In genomic region chr10:23293145-23293724, GRCh38 we compare ENCODE assay signal across 9 cellular contexts. TPM values are rescaled to one million over a fixed set of nuclear protein-coding genes. Genes with fewer than 3 reads are reported as not detected.
DNase-seq lines count a peak whose midpoint lies in the region; ATAC-seq and TF ChIP-seq lines count a peak whose summit lies in the region.
"Had no signal": no experiment of that assay in that cellular context is flagged by ENCODE, and none has a peak within 500 bp of the region (broad histone marks: within the 10 kb centered on the region; RNA-seq: fewer than 3 reads in every experiment).

No MANE protein-coding gene starts in this region.

- no peaks in the 10 kb centered on the region for H3K4me1 ChIP-seq in lower lobe of right lung
- H3K4me1 ChIP-seq in stomach = no peaks in the 10 kb centered on the region

- no peak for TF ChIP-seq POLR2A in stomach (IDR thresholded peaks at IDR 0.05)

- peak; percentile 89 for DNase-seq in DMS53 (lab: John Stamatoyannopoulos, UW)
- peak; percentile 47 for DNase-seq in NCI-H748 treated with DMSO at 0.1 percent for 48 hours (lab: John Stamatoyannopoulos, UW)
- peak; percentile 61 for DNase-seq in astrocyte of the hippocampus (ENCODE audit: low read depth, low spot score)
- no peak for DNase-seq in lower lobe of right lung
- DNase-seq in stomach = no peak
- DNase-seq in activated effector memory CD4-positive, alpha-beta T cell treated with Interleukin-2 at 50 U/mL for 16 hours = no peak

- H3K4me3 ChIP-seq in lower lobe of right lung = no peak overlapping the region
- no peak overlapping the region for H3K4me3 ChIP-seq in stomach

- intact Hi-C loops in lower lobe of right lung (cut with DNase I) (loop anchor here (5.0 kb wide), 1 partner anchor 116 kb away; no protein-coding TSS in a partner anchor), stomach (cut with DNase I; ENCODE audit: low total_unique reads) (no loop called here)

- H3K27me3 ChIP-seq in lower lobe of right lung (ENCODE audit: low read depth) (peaks cover 12% of the 10 kb centered on the region), stomach (peaks cover 0 to 31% (median 13%) of the 10 kb centered on the region in 3 donors)

- H3K36me3 ChIP-seq in lower lobe of right lung (no peaks in the 10 kb centered on the region), stomach (no peaks in the 10 kb centered on the region)

- no peak for TF ChIP-seq EP300 in stomach (IDR thresholded peaks at IDR 0.05)

- no peaks in the 10 kb centered on the region for H3K9me3 ChIP-seq in lower lobe of right lung
- H3K9me3 ChIP-seq in stomach = no peaks in the 10 kb centered on the region

- no peak overlapping the region for H3K27ac ChIP-seq in lower lobe of right lung
- H3K27ac ChIP-seq in stomach = no peak overlapping the region

- WGBS in stomach, 5 donors = 14 to 17% (median 15%) methylated on average over 7 of the region's 7 CpGs

- TF ChIP-seq CTCF in lower lobe of right lung (IDR thresholded peaks at IDR 0.05) = peak; percentile 34
- TF ChIP-seq CTCF in stomach (IDR thresholded peaks at IDR 0.05) = peak in 2 of 7 experiments; percentile 21 to 22

- ATAC-seq in GM19324 (IDR thresholded peaks at IDR 0.05; ENCODE audit: low FRiP score, unreplicated experiment) = peak; percentile 82
- ATAC-seq in HG03280 (IDR thresholded peaks at IDR 0.05; ENCODE audit: unreplicated experiment) = peak; percentile 82
- no peak for ATAC-seq in lower lobe of right lung

RNA-seq across cellular contexts. Expression of gene C10orf67, which starts 51.4 kb away (rescaled TPM):
- total RNA-seq in lower lobe of right lung = 1.2 TPM
- 1 to 10 TPM in 1 of 5 donors, under 1 TPM in 1, not detected in 3; 0.18 to 1.2 TPM for total RNA-seq in stomach
- under 1 TPM in 1 of 3 donors, not detected in 2; 0.31 TPM for polyA plus RNA-seq in stomach
- total RNA-seq: T-helper 2 cell treated with Interferon-gamma antibody and Interleukin-4, amounts not matched to agents 100 ng/mL and 5 ng/mL, for 36 hours had no signal

Comparison
In these comparisons a context has a peak if more than half of its experiments do, and no peak if none do; other contexts are left out.
1. DNase-seq: peak in DMS53 (single experiment), NCI-H748 treated with DMSO at 0.1 percent for 48 hours (single experiment) and astrocyte of the hippocampus (single experiment); none in lower lobe of right lung (single experiment), stomach (single experiment) and activated effector memory CD4-positive, alpha-beta T cell treated with Interleukin-2 at 50 U/mL for 16 hours (single experiment).
2. ATAC-seq: peak in GM19324 (single experiment) and HG03280 (single experiment); none in lower lobe of right lung (0 of 2).